Comparison of ENCODE assay signal across 12 cellular contexts in the genomic region with DNA sequence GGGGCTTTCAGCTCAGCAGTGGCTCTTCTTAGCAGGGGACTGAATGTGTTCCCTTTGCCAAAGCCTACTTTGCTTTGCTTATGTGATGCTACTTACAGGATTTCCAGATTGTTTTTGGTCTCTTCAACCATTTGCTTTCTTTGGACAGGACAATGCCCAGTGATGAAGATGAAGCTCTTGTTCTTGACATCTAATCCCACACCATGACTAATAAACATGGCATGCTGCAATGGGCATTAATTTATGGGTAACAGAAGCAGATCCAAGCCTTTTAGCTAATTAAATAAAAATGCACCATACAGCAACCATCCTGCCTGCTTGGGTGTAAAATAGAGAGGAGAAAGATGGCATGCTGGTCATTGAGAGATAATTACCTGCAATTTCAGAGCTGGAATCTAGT.
DNase-seq lines count a peak whose midpoint lies in the region; ATAC-seq, FAIRE-seq and TF ChIP-seq lines count a peak whose summit lies in the region.
"Had no signal": no experiment of that assay in that cellular context is flagged by ENCODE, and none has a peak within 500 bp of the region (broad histone marks: within the 10 kb centered on the region; RNA-seq: fewer than 3 reads in every experiment).

No MANE protein-coding gene starts in this region.

- TF ChIP-seq CTCF in RWPE1 (conservative IDR thresholded peaks at IDR 0.05; ENCODE audit: low read depth): no peak

- CTCF ChIA-PET in activated CD4-positive, alpha-beta T cell treated with anti-CD3 and anti-CD28 coated beads, Interleukin-2, amount 10 ng/mL, durations not matched to agents 7 days and 5 days (lab: Charles Lee): interaction anchor here (0.8 to 2.0 kb wide), 12 partner anchors 9 to 1017 kb away, joined by 3 to 13 read pairs (median 4); no protein-coding TSS in a partner anchor
- CTCF ChIA-PET in RWPE1 (lab: Yijun Ruan, JAX): interaction anchor here (0.6 kb wide), 1 partner anchor 745 kb away, joined by 3 read pairs; no protein-coding TSS in a partner anchor

- no peak overlapping the region for H3K4me3 ChIP-seq in small intestine (ENCODE audit: low read depth in 1 of 2, low read length in 2 of 2)
- H3K4me3 ChIP-seq: SK-N-MC, vagina had no signal

- peak overlapping the region; percentile 85 for H3K27ac Mint-ChIP-seq in activated CD4-positive, alpha-beta T cell treated with anti-CD3 and anti-CD28 coated beads, Interleukin-2, amount 10 ng/mL, durations not matched to agents 7 days and 5 days
- H3K27ac Mint-ChIP-seq in effector memory CD8-positive, alpha-beta T cell: peak overlapping the region; percentile 59 to 94

- POLR2A ChIA-PET in activated CD4-positive, alpha-beta T cell treated with anti-CD3 and anti-CD28 coated beads, Interleukin-2, amount 10 ng/mL, durations not matched to agents 7 days and 5 days (lab: Charles Lee): interaction anchor here (0.8 kb wide), 1 partner anchor 19 kb away, joined by 3 read pairs; no protein-coding TSS in a partner anchor
- POLR2A ChIA-PET in RWPE1 (lab: Yijun Ruan, JAX; ENCODE audit: low non-redundant PET): no interaction called here

- H3K27ac ChIP-seq in RWPE1: peak overlapping the region; percentile 98
- H3K27ac ChIP-seq in small intestine (ENCODE audit: low read depth in 1 of 2, low read length in 1 of 2): peak overlapping the region; percentile 33 to 62
- H3K27ac ChIP-seq: SK-N-MC, vagina had no signal

- H3K4me1 Mint-ChIP-seq in activated CD4-positive, alpha-beta T cell treated with anti-CD3 and anti-CD28 coated beads, Interleukin-2, amount 10 ng/mL, durations not matched to agents 7 days and 5 days: peaks cover 77% of the 10 kb centered on the region
- peaks cover 54 to 62% of the 10 kb centered on the region in 2 donors for H3K4me1 Mint-ChIP-seq in effector memory CD8-positive, alpha-beta T cell (ENCODE audit: low read depth in 2 of 2)

- H3K9me3 Mint-ChIP-seq in activated CD4-positive, alpha-beta T cell treated with anti-CD3 and anti-CD28 coated beads, Interleukin-2, amount 10 ng/mL, durations not matched to agents 7 days and 5 days: no peaks in the 10 kb centered on the region
- no peaks in the 10 kb centered on the region for H3K9me3 Mint-ChIP-seq in effector memory CD8-positive, alpha-beta T cell

- no peak for FAIRE-seq in small intestine (lab: Jason Lieb, UNC)

- H3K9me3 ChIP-seq in small intestine (ENCODE audit: control insufficient read depth, low read depth): no peaks in the 10 kb centered on the region
- H3K9me3 ChIP-seq: vagina had no signal

- H3K27me3 ChIP-seq in small intestine (ENCODE audit: control insufficient read depth in 2 of 2, insufficient read depth in 2 of 2, low read length in 2 of 2): no peaks in the 10 kb centered on the region
- H3K27me3 ChIP-seq: vagina had no signal

- no peaks in the 10 kb centered on the region for H3K27me3 Mint-ChIP-seq in activated CD4-positive, alpha-beta T cell treated with anti-CD3 and anti-CD28 coated beads, Interleukin-2, amount 10 ng/mL, durations not matched to agents 7 days and 5 days
- no peaks in the 10 kb centered on the region for H3K27me3 Mint-ChIP-seq in effector memory CD8-positive, alpha-beta T cell

- no peaks in the 10 kb centered on the region for H3K36me3 ChIP-seq in small intestine (ENCODE audit: control insufficient read depth in 2 of 2, insufficient read depth in 2 of 2, low read length in 2 of 2)
- H3K36me3 ChIP-seq: vagina had no signal

- H3K4me3 Mint-ChIP-seq in activated CD4-positive, alpha-beta T cell treated with anti-CD3 and anti-CD28 coated beads, Interleukin-2, amount 10 ng/mL, durations not matched to agents 7 days and 5 days: no peak overlapping the region
- peak overlapping the region in 1 of 2 donors; percentile 27 for H3K4me3 Mint-ChIP-seq in effector memory CD8-positive, alpha-beta T cell

- peaks cover 8% of the 10 kb centered on the region for H3K36me3 Mint-ChIP-seq in activated CD4-positive, alpha-beta T cell treated with anti-CD3 and anti-CD28 coated beads, Interleukin-2, amount 10 ng/mL, durations not matched to agents 7 days and 5 days (ENCODE audit: low read depth)
- peaks cover 6% of the 10 kb centered on the region for H3K36me3 Mint-ChIP-seq in effector memory CD8-positive, alpha-beta T cell (ENCODE audit: insufficient read depth)

- no peak for DNase-seq in activated CD4-positive, alpha-beta T cell treated with anti-CD3 and anti-CD28 coated beads, Interleukin-2, amount 10 ng/mL, durations not matched to agents 7 days and 5 days
- no peak for DNase-seq in activated CD4-positive, alpha-beta T cell treated with anti-CD3 and anti-CD28 coated beads, Interleukin-2, amount 50 U/mL, for 4 hours
- DNase-seq in RWPE1 (ENCODE audit: low spot score) (no peak), small intestine (no peak), UCSD-AML1 (lab: John Stamatoyannopoulos, UW; ENCODE audit: unreplicated experiment) (no peak), germinal center (ENCODE audit: low spot score) (no peak)
- no peak for DNase-seq in effector memory CD8-positive, alpha-beta T cell
- DNase-seq: GDM1, glutamatergic neuron had no signal

- no peak for ATAC-seq in effector memory CD8-positive, alpha-beta T cell (replicated peaks)
- no peak for ATAC-seq in GM18520 (IDR thresholded peaks at IDR 0.05; ENCODE audit: unreplicated experiment)

- H3K4me1 ChIP-seq in small intestine (ENCODE audit: control insufficient read depth in 2 of 2, insufficient read depth in 1 of 2, low read depth in 1 of 2, low read length in 1 of 2): peaks cover 0 to 8% of the 10 kb centered on the region in 2 donors
